Comparison of ENCODE assay signal across 16 cellular contexts in genomic region chr2:135258193-135258592, GRCh38.
DNase-seq lines count a peak whose midpoint lies in the region; TF ChIP-seq lines count a peak whose summit lies in the region.
"Had no signal": no experiment of that assay in that cellular context is flagged by ENCODE, and none has a peak within 500 bp of the region (broad histone marks: within the 10 kb centered on the region; RNA-seq: fewer than 3 reads in every experiment).

No MANE protein-coding gene starts in this region.

- 0 out of 2 replicates have a peak overlapping the region, but pooled peaks have one; percentile 23 for H3K4me2 ChIP-seq in BLaER1
- no peak overlapping the region for H3K4me2 ChIP-seq in hepatocyte

- WGBS in hepatocyte (ENCODE audit: low lambda C conversion rate, missing lambda C conversion rate), result 96% methylated on average over 4 of the region's 4 CpGs

- H3K4me1 ChIP-seq in BLaER1 (peaks cover 32% of the 10 kb centered on the region), hepatocyte (ENCODE audit: insufficient read depth) (no peaks in the 10 kb centered on the region)
- H3K4me1 ChIP-seq: gastroesophageal sphincter had no signal

- H3K9me2 ChIP-seq in hepatocyte (replicated peaks; ENCODE audit: insufficient read depth), result no peaks in the 10 kb centered on the region

- no peaks in the 10 kb centered on the region for H3K27me3 ChIP-seq in BLaER1
- no peaks in the 10 kb centered on the region for H3K27me3 ChIP-seq in hepatocyte
- H3K27me3 ChIP-seq: gastroesophageal sphincter had no signal

- peaks cover 26% of the 10 kb centered on the region for H3K9me3 ChIP-seq in BLaER1
- H3K9me3 ChIP-seq in hepatocyte (ENCODE audit: low read depth), result no peaks in the 10 kb centered on the region
- H3K9me3 ChIP-seq: gastroesophageal sphincter had no signal

- DNase-seq in ELR (ENCODE audit: low read depth) (peak; percentile 13), NCI-H82 treated with DMSO at 0.1 percent for 48 hours (lab: John Stamatoyannopoulos, UW; ENCODE audit: unreplicated experiment) (peak; percentile 15), epithelial cell of esophagus (ENCODE audit: low read depth) (peak; percentile 36), HPDE6-E6E7 (ENCODE audit: extremely low spot score) (no peak), dermis blood vessel endothelial cell (no peak), hepatocyte (ENCODE audit: low spot score) (no peak), RKO (ENCODE audit: low spot score) (no peak)
- DNase-seq: activated CD8-positive, alpha-beta memory T cell treated with anti-CD3 and anti-CD28 coated beads, Interleukin-2, amount 50 U/mL, for 48 hours; activated naive CD4-positive, alpha-beta T cell; KBM-7; NCI-H1417 treated with DMSO at 0.1 percent for 48 hours; NCI-H226; stimulated activated CD4-positive, alpha-beta T cell treated with anti-CD3 and anti-CD28 coated beads, Interleukin-4, amount 100 ng/mL, for 24 hours; substantia nigra had no signal

- H3K79me2 ChIP-seq in hepatocyte, result no peaks in the 10 kb centered on the region

- H3K4me3 ChIP-seq in BLaER1 (no peak overlapping the region), epithelial cell of esophagus (ENCODE audit: low read length) (no peak overlapping the region), hepatocyte (no peak overlapping the region)
- H3K4me3 ChIP-seq: gastroesophageal sphincter had no signal

- H3K36me3 ChIP-seq in BLaER1 (peaks cover 12% of the 10 kb centered on the region; the same call in 1 of the 2 replicates), hepatocyte (replicated peaks; ENCODE audit: insufficient read depth, low read depth) (no peaks in the 10 kb centered on the region)
- H3K36me3 ChIP-seq: gastroesophageal sphincter had no signal

- TF ChIP-seq CTCF in epithelial cell of esophagus (IDR thresholded peaks at IDR 0.05; ENCODE audit: insufficient read depth, low read depth, low read length, missing control alignments) (no peak), hepatocyte (IDR thresholded peaks at IDR 0.05; ENCODE audit: poor library complexity) (no peak)

- H4K20me1 ChIP-seq in BLaER1, result no peaks in the 10 kb centered on the region
- H4K20me1 ChIP-seq in hepatocyte (ENCODE audit: insufficient read depth, poor library complexity, severe bottlenecking), result no peaks in the 10 kb centered on the region

- H3K27ac ChIP-seq in BLaER1 (no peak overlapping the region), hepatocyte (no peak overlapping the region)
- H3K27ac ChIP-seq: gastroesophageal sphincter had no signal

- no peak overlapping the region for H2AFZ ChIP-seq in hepatocyte

- no peak overlapping the region for H3K9ac ChIP-seq in BLaER1

Comparison
In these comparisons a context has a peak if more than half of its experiments do, and no peak if none do; other contexts are left out.
1. DNase-seq: peak in ELR (single experiment), NCI-H82 treated with DMSO at 0.1 percent for 48 hours (single experiment) and epithelial cell of esophagus (single experiment); none in HPDE6-E6E7 (single experiment), dermis blood vessel endothelial cell (single experiment), hepatocyte (single experiment) and RKO (single experiment).